Comparison of ENCODE assay signal across 17 cellular contexts in the genomic region with DNA sequence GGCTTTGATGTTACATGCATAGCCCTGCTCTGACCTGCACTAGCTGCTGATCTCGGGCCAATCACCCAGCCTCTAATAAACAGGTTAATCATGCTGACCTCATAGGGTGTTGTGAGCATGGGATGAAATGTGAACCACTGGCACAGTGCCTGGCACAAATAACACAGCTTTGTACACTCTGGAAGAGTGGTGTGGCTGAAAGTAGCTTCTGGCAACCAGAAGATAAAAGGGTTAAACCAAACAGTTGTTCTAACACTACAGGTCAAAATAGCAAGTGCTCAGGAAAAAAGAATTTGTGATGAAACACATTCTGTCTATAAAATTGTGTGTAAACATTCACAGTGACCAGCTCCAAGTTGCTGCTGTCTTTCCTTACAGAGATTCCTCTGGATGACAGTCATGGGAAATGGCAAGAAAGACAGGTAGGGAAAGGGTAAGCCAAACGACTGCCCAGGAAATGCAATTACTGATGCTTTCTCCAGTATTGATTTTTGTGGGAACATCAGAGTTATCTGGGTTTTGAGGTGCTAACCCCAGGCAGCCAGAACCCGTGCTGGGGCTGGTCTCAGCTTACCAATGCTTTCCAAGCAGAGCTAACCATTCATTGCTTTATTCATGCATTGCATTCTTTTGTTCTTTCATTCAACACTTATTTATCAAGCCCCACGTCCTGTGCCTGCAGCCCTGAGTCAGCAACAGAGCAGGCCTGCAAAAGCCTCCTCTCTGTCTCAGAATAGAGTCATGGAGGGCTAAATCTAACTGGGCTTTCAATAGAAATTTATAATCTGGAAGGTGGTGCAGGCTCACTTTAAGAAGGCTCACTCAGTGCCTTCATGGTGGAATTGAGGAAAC. TPM values are rescaled to one million over a fixed set of nuclear protein-coding genes. Genes with fewer than 3 reads are reported as not detected.
DNase-seq lines count a peak whose midpoint lies in the region; ATAC-seq, FAIRE-seq and TF ChIP-seq lines count a peak whose summit lies in the region.
"Had no signal": no experiment of that assay in that cellular context is flagged by ENCODE, and none has a peak within 500 bp of the region (broad histone marks: within the 10 kb centered on the region; RNA-seq: fewer than 3 reads in every experiment).

No MANE protein-coding gene starts in this region.

- peak overlapping the region; percentile 18 for H3K27ac Mint-ChIP-seq in osteocyte (ENCODE audit: unreplicated experiment)
- H3K27ac Mint-ChIP-seq: activated naive CD4-positive, alpha-beta T cell treated with anti-CD3 and anti-CD28 coated beads, Interleukin-2, amount 50 U/mL, for 72 hours had no signal

- peaks cover 31% of the 10 kb centered on the region for H3K4me1 Mint-ChIP-seq in osteocyte (ENCODE audit: unreplicated experiment)

- peak overlapping the region; percentile 100 for H3K27ac ChIP-seq in epithelial cell of prostate
- H3K27ac ChIP-seq: tibial artery had no signal

- H3K36me3 Mint-ChIP-seq in osteocyte (ENCODE audit: unreplicated experiment), result no peaks in the 10 kb centered on the region

- peak; percentile 20 for FAIRE-seq in H54 (lab: Jason Lieb, UNC)

- no peaks in the 10 kb centered on the region for H3K9me3 Mint-ChIP-seq in osteocyte (ENCODE audit: unreplicated experiment)
- H3K9me3 Mint-ChIP-seq: activated naive CD4-positive, alpha-beta T cell treated with anti-CD3 and anti-CD28 coated beads, Interleukin-2, amount 50 U/mL, for 72 hours had no signal

- no peak for TF ChIP-seq POLR2A in H54 (IDR thresholded peaks at IDR 0.05; ENCODE audit: low read depth, low read length)

- ATAC-seq in omental fat pad (ENCODE audit: low FRiP score), result no peak
- ATAC-seq in HG03520 (IDR thresholded peaks at IDR 0.05; ENCODE audit: unreplicated experiment), result no peak
- no peak for ATAC-seq in HG03025 (IDR thresholded peaks at IDR 0.05; ENCODE audit: low FRiP score, unreplicated experiment)
- ATAC-seq: activated naive CD4-positive, alpha-beta T cell treated with anti-CD3 and anti-CD28 coated beads, Interleukin-2, amount 50 U/mL, for 72 hours had no signal

- H3K27me3 Mint-ChIP-seq in osteocyte (ENCODE audit: unreplicated experiment), result no peaks in the 10 kb centered on the region

- no peak overlapping the region for H3K4me3 Mint-ChIP-seq in osteocyte (ENCODE audit: unreplicated experiment)

- no peak for TF ChIP-seq CTCF in osteocyte (IDR thresholded peaks at IDR 0.05)
- no peak for TF ChIP-seq CTCF in omental fat pad (IDR thresholded peaks at IDR 0.05)

- DNase-seq in H54 (ENCODE audit: insufficient read length, low spot score) (no peak), NCI-H69 (lab: John Stamatoyannopoulos, UW) (peak; percentile 75), epithelial cell of prostate (ENCODE audit: low read depth, low spot score) (peak; percentile 52), osteocyte (ENCODE audit: extremely low spot score, unreplicated experiment) (no peak), omental fat pad (ENCODE audit: low spot score) (no peak), DMS79 treated with DMSO at 0.1 percent for 48 hours (lab: John Stamatoyannopoulos, UW) (no peak)
- DNase-seq: activated CD4-positive, CD25-positive, alpha-beta regulatory T cell; DND-41; effector memory CD4-positive, alpha-beta T cell; KG1; NCI-H2227 treated with DMSO at 0.1 percent for 48 hours; nucleus accumbens; SHP77; tibial artery had no signal

RNA-seq across cellular contexts. Expression of gene CAPRIN2, which starts 38.1 kb away (rescaled TPM):
- total RNA-seq in osteocyte, result 31.2 and 35.8 TPM in 2 replicates
- total RNA-seq in omental fat pad, result 10 to 100 TPM; 18.0 to 31.4 (median 19.7) TPM

Comparison
In these comparisons a context has a peak if more than half of its experiments do, and no peak if none do; other contexts are left out.
1. DNase-seq: peak in NCI-H69 (single experiment) and epithelial cell of prostate (single experiment); none in H54 (single experiment), osteocyte (single experiment), omental fat pad (single experiment) and DMS79 treated with DMSO at 0.1 percent for 48 hours (single experiment).